26 cellular contexts compared by ENCODE assay signal in the genomic region with DNA sequence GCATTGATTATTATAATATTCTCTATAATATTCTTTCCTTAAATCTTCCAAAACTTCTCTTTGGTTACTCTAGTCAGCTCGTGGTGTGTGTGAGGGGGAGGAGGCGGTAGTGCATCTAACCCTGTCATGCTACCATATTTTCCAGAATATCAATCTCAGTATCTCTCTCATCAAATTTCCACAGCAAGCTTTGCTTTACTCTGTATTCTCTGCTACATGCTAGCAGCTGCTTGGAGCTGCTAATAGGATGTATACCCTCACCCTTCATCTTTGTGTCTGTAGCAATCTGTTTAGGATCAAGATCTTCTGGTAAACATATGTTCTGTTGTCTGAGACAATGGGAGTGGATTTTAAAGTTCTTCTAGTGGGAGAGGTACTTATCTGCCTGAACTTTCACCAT.
"Had no signal": no experiment of that assay in that cellular context is flagged by ENCODE, and none has a peak within 500 bp of the region (broad histone marks: within the 10 kb centered on the region; RNA-seq: fewer than 3 reads in every experiment).

No MANE protein-coding gene starts in this region.

- H3K27ac ChIP-seq: coronary artery, esophagus squamous epithelium, lower lobe of right lung, ovary, psoas muscle, sigmoid colon, thoracic aorta, tibial nerve, upper lobe of left lung had no signal

- H3K36me3 Mint-ChIP-seq: immature natural killer cell; natural killer cell; stimulated activated memory B cell treated with anti-CD40 and anti-IgM and Interleukin-4, amounts not matched to agents 10 μg/mL and 1 μg/mL and 100 μg/mL, for 72 hours had no signal

- H3K9me3 ChIP-seq: esophagus squamous epithelium, lower lobe of right lung, ovary, psoas muscle, sigmoid colon, thoracic aorta, upper lobe of left lung had no signal

- H3K36me3 ChIP-seq: esophagus squamous epithelium, lower lobe of right lung, ovary, sigmoid colon, thoracic aorta, tibial nerve, upper lobe of left lung had no signal

- H3K4me3 ChIP-seq: coronary artery, esophagus squamous epithelium, lower lobe of right lung, ovary, psoas muscle, sigmoid colon, thoracic aorta, tibial nerve, upper lobe of left lung had no signal

- DNase-seq: dermis blood vessel endothelial cell; effector memory CD8-positive, alpha-beta T cell; erythroblast; esophagus squamous epithelium; foreskin melanocyte; hypothalamus; immature natural killer cell; islet precursor cell; kidney glomerular epithelial cell; left colon; left ventricle myocardium superior; lower lobe of right lung; natural killer cell; occipital lobe; ovary; posterior cingulate gyrus; psoas muscle; sigmoid colon; stimulated activated CD4-positive, alpha-beta T cell treated with anti-CD3 and anti-CD28 coated beads, Interleukin-4, amount 100 ng/mL, for 4 hours; upper lobe of left lung had no signal

- H3K4me1 Mint-ChIP-seq: immature natural killer cell; natural killer cell; stimulated activated memory B cell treated with anti-CD40 and anti-IgM and Interleukin-4, amounts not matched to agents 10 μg/mL and 1 μg/mL and 100 μg/mL, for 72 hours had no signal

- ATAC-seq: effector memory CD8-positive, alpha-beta T cell; left colon; left ventricle myocardium superior; lower lobe of right lung; natural killer cell; psoas muscle; right cardiac atrium had no signal

- H3K27me3 Mint-ChIP-seq: effector memory CD8-positive, alpha-beta T cell; stimulated activated memory B cell treated with anti-CD40 and anti-IgM and Interleukin-4, amounts not matched to agents 10 μg/mL and 1 μg/mL and 100 μg/mL, for 72 hours; stimulated activated naive CD8-positive, alpha-beta T cell treated with anti-CD3 and anti-CD28 coated beads, Interleukin-15, Interleukin-2, amounts not matched to agents 100 ng/mL and 50 ng/mL, for 24 hours had no signal

- H3K9me3 Mint-ChIP-seq: stimulated activated memory B cell treated with anti-CD40 and anti-IgM and Interleukin-4, amounts not matched to agents 10 μg/mL and 1 μg/mL and 100 μg/mL, for 72 hours had no signal

- H3K4me3 Mint-ChIP-seq: effector memory CD8-positive, alpha-beta T cell; immature natural killer cell; natural killer cell; stimulated activated memory B cell treated with anti-CD40 and anti-IgM and Interleukin-4, amounts not matched to agents 10 μg/mL and 1 μg/mL and 100 μg/mL, for 72 hours; stimulated activated naive CD8-positive, alpha-beta T cell treated with anti-CD3 and anti-CD28 coated beads, Interleukin-15, Interleukin-2, amounts not matched to agents 100 ng/mL and 50 ng/mL, for 24 hours had no signal

- H3K27ac Mint-ChIP-seq: effector memory CD8-positive, alpha-beta T cell; immature natural killer cell; natural killer cell; stimulated activated memory B cell treated with anti-CD40 and anti-IgM and Interleukin-4, amounts not matched to agents 10 μg/mL and 1 μg/mL and 100 μg/mL, for 72 hours; stimulated activated naive CD8-positive, alpha-beta T cell treated with anti-CD3 and anti-CD28 coated beads, Interleukin-15, Interleukin-2, amounts not matched to agents 100 ng/mL and 50 ng/mL, for 24 hours had no signal

- H3K27me3 ChIP-seq: esophagus squamous epithelium, ovary, sigmoid colon, tibial nerve, upper lobe of left lung had no signal

- H3K4me1 ChIP-seq: esophagus squamous epithelium, lower lobe of right lung, psoas muscle, sigmoid colon, tibial nerve, upper lobe of left lung had no signal
